ENCODE assay signal across 27 cellular contexts in genomic region chr9:132014218-132014800, GRCh38.
DNase-seq lines count a peak whose midpoint lies in the region; ATAC-seq, FAIRE-seq and TF ChIP-seq lines count a peak whose summit lies in the region.
"Had no signal": no experiment of that assay in that cellular context is flagged by ENCODE, and none has a peak within 500 bp of the region (broad histone marks: within the 10 kb centered on the region; RNA-seq: fewer than 3 reads in every experiment).

No MANE protein-coding gene starts in this region.

- H3K27ac Mint-ChIP-seq in mesothelial cell of epicardium, result peak overlapping the region; percentile 84
- H3K27ac Mint-ChIP-seq: activated CD4-positive, alpha-beta memory T cell treated with anti-CD3 and anti-CD28 coated beads, Interleukin-2, amount 10 ng/mL, durations not matched to agents 7 days and 5 days; activated naive CD8-positive, alpha-beta T cell treated with anti-CD3 and anti-CD28 coated beads, Interleukin-2, amount 50 U/mL, for 24 hours; H9; immature natural killer cell; T-helper 2 cell treated with Interferon-gamma antibody and Interleukin-4, amounts not matched to agents 5 μg/mL and 100 μg/mL, for 36 hours had no signal

- H3K4me1 Mint-ChIP-seq in mesothelial cell of epicardium, result peaks cover 27% of the 10 kb centered on the region
- H3K4me1 Mint-ChIP-seq: activated CD4-positive, alpha-beta memory T cell treated with anti-CD3 and anti-CD28 coated beads, Interleukin-2, amount 10 ng/mL, durations not matched to agents 7 days and 5 days; activated naive CD8-positive, alpha-beta T cell treated with anti-CD3 and anti-CD28 coated beads, Interleukin-2, amount 50 U/mL, for 24 hours had no signal

- peaks cover 5% of the 10 kb centered on the region for H3K36me3 Mint-ChIP-seq in mesothelial cell of epicardium

- no peaks in the 10 kb centered on the region for H3K27me3 ChIP-seq in right atrium auricular region
- H3K27me3 ChIP-seq: BLaER1 treated with 17β-estradiol and CSF1 and Interleukin-3, amounts not matched to agents 10 nM and 100 nM; transverse colon had no signal

- H3K27me3 Mint-ChIP-seq in mesothelial cell of epicardium (ENCODE audit: low read depth), result no peaks in the 10 kb centered on the region
- H3K27me3 Mint-ChIP-seq: activated CD4-positive, alpha-beta memory T cell treated with anti-CD3 and anti-CD28 coated beads, Interleukin-2, amount 10 ng/mL, durations not matched to agents 7 days and 5 days; activated naive CD8-positive, alpha-beta T cell treated with anti-CD3 and anti-CD28 coated beads, Interleukin-2, amount 50 U/mL, for 24 hours had no signal

- peaks cover 0 to 11% of the 10 kb centered on the region in 2 donors for H3K4me1 ChIP-seq in right atrium auricular region

- FAIRE-seq in GM12891 (lab: Jason Lieb, UNC), result no peak
- FAIRE-seq: A549, endothelial cell of umbilical vein had no signal

- no peak for TF ChIP-seq POLR2A in GM12891 (IDR thresholded peaks at IDR 0.05; ENCODE audit: low read depth, low read length)

- no peak overlapping the region for H3K4me3 Mint-ChIP-seq in mesothelial cell of epicardium
- H3K4me3 Mint-ChIP-seq: activated CD4-positive, alpha-beta memory T cell treated with anti-CD3 and anti-CD28 coated beads, Interleukin-2, amount 10 ng/mL, durations not matched to agents 7 days and 5 days; activated naive CD8-positive, alpha-beta T cell treated with anti-CD3 and anti-CD28 coated beads, Interleukin-2, amount 50 U/mL, for 24 hours; H9; immature natural killer cell; T-helper 2 cell treated with Interferon-gamma antibody and Interleukin-4, amounts not matched to agents 5 μg/mL and 100 μg/mL, for 36 hours had no signal

- H3K4me3 ChIP-seq in right atrium auricular region, result no peak overlapping the region
- H3K4me3 ChIP-seq: A549; BLaER1 treated with 17β-estradiol and CSF1 and Interleukin-3, amounts not matched to agents 10 nM and 100 nM; mucosa of descending colon; transverse colon had no signal

- no peaks in the 10 kb centered on the region for H3K9me3 ChIP-seq in right atrium auricular region
- H3K9me3 ChIP-seq: BLaER1 treated with 17β-estradiol and CSF1 and Interleukin-3, amounts not matched to agents 10 nM and 100 nM; Caco-2; mucosa of descending colon; transverse colon had no signal

- TF ChIP-seq CTCF in right atrium auricular region (IDR thresholded peaks at IDR 0.05), result no peak
- no peak for TF ChIP-seq CTCF in mesothelial cell of epicardium (IDR thresholded peaks at IDR 0.05; ENCODE audit: unreplicated experiment)

- H3K27ac ChIP-seq in right atrium auricular region, result peak overlapping the region in 1 of 2 donors; percentile 56
- peak overlapping the region; percentile 37 for H3K27ac ChIP-seq in caudate nucleus (ENCODE audit: low read depth, low read length)
- H3K27ac ChIP-seq: A549; BLaER1 treated with 17β-estradiol and CSF1 and Interleukin-3, amounts not matched to agents 10 nM and 100 nM; transverse colon; WERI-Rb-1 had no signal

- H3K36me3 ChIP-seq in right atrium auricular region, result no peaks in the 10 kb centered on the region
- H3K36me3 ChIP-seq: transverse colon had no signal

- intact Hi-C loops in left ventricle myocardium superior (cut with micrococcal nuclease), result no loop called here

- no peaks in the 10 kb centered on the region for H3K9me3 Mint-ChIP-seq in mesothelial cell of epicardium
- H3K9me3 Mint-ChIP-seq: activated CD4-positive, alpha-beta memory T cell treated with anti-CD3 and anti-CD28 coated beads, Interleukin-2, amount 10 ng/mL, durations not matched to agents 7 days and 5 days; activated naive CD8-positive, alpha-beta T cell treated with anti-CD3 and anti-CD28 coated beads, Interleukin-2, amount 50 U/mL, for 24 hours; H9; immature natural killer cell; T-helper 2 cell treated with Interferon-gamma antibody and Interleukin-4, amounts not matched to agents 5 μg/mL and 100 μg/mL, for 36 hours had no signal

- ATAC-seq in left ventricle myocardium superior (peak; percentile 18), GM18517 (IDR thresholded peaks at IDR 0.05; ENCODE audit: unreplicated experiment) (no peak)
- ATAC-seq: A549; activated naive CD8-positive, alpha-beta T cell treated with anti-CD3 and anti-CD28 coated beads, Interleukin-2, amount 50 U/mL, for 24 hours; mucosa of descending colon had no signal

- DNase-seq in left ventricle myocardium superior (no peak), right atrium auricular region (ENCODE audit: low spot score) (no peak), caudate nucleus (lab: John Stamatoyannopoulos, UW) (no peak), mesothelial cell of epicardium (ENCODE audit: low spot score in 2 of 2, unreplicated experiment in 2 of 2) (no peak), GDM1 (lab: John Stamatoyannopoulos, UW) (no peak), GM12891 (ENCODE audit: insufficient read length, low spot score) (no peak)
- no peak for DNase-seq in stimulated activated CD4-positive, alpha-beta T cell treated with anti-CD3 and anti-CD28 coated beads, Interleukin-2, amount 100 ng/mL, for 48 hours
- DNase-seq: activated CD4-positive, alpha-beta memory T cell treated with anti-CD3 and anti-CD28 coated beads, Interleukin-2, amount 10 ng/mL, durations not matched to agents 7 days and 5 days; activated gamma-delta T cell; activated naive CD8-positive, alpha-beta T cell treated with anti-CD3 and anti-CD28 coated beads, Interleukin-2, amount 50 U/mL, for 24 hours; activated T-cell treated with anti-CD3 and anti-CD28 coated beads for 4 hours; Caco-2; EL; H9; immature natural killer cell; mucosa of descending colon; NCI-H1105; NCI-H524 treated with DMSO at 0.1 percent for 48 hours; stimulated activated CD4-positive, alpha-beta T cell treated with anti-CD3 and anti-CD28 coated beads, Interleukin-4, amount 100 ng/mL, for 1 hour; stimulated activated naive CD4-positive, alpha-beta T cell treated with Interleukin-2 at 50 U/mL for 16 hours; transverse colon; WERI-Rb-1 had no signal

TF ChIP-seq in GM12891, 5 proteins besides CTCF, POLR2A, EP300 and RAD21:
- TF ChIP-seq PAX5 (IDR thresholded peaks at IDR 0.05; ENCODE audit: insufficient read depth, low read length, severe bottlenecking), result no peak
- no peak for TF ChIP-seq SPI1 (IDR thresholded peaks at IDR 0.05; ENCODE audit: low read depth, low read length)
- no peak for TF ChIP-seq POU2F2 (IDR thresholded peaks at IDR 0.05; ENCODE audit: low read depth, low read length)
- TF ChIP-seq POLR2AphosphoS5 (IDR thresholded peaks at IDR 0.05; ENCODE audit: low read depth, low read length), result no peak
- TF ChIP-seq TAF1 (IDR thresholded peaks at IDR 0.05; ENCODE audit: low read depth, low read length), result no peak
TF ChIP-seq in GM12891: peak in this region for 0.
